ENCODE assay signal across 1 cellular context in the genomic region with DNA sequence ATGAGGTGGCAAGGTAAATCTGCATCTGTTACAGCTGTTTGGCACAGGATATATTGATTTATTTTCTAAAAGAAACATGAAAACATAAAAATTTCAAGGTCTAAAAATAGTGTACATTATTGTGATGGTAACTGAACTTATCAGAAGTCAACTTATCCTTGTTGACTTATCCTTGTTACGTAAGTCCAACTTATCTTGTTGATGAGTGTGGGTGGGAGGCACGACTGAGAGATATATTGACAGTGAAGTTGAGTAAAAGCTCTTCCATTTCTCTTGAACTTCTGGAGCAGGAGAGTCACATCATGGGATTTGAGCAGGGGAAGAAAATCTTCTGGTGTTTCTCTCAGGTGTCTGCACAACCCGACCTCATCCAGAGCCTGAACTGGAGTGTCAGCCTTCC.
TF ChIP-seq lines count a peak whose summit lies in the region.

No MANE protein-coding gene starts in this region.

TF ChIP-seq in HEK293, 187 proteins besides CTCF, POLR2A, EP300 and RAD21 (continued from another document):
- TF ChIP-seq, protein P1, sequence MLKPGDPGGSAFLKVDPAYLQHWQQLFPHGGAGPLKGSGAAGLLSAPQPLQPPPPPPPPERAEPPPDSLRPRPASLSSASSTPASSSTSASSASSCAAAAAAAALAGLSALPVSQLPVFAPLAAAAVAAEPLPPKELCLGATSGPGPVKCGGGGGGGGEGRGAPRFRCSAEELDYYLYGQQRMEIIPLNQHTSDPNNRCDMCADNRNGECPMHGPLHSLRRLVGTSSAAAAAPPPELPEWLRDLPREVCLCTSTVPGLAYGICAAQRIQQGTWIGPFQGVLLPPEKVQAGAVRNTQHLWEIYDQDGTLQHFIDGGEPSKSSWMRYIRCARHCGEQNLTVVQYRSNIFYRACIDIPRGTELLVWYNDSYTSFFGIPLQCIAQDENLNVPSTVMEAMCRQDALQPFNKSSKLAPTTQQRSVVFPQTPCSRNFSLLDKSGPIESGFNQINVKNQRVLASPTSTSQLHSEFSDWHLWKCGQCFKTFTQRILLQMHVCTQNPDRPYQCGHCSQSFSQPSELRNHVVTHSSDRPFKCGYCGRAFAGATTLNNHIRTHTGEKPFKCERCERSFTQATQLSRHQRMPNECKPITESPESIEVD (tag by site-specific recombination; IDR thresholded peaks at IDR 0.05) = 0 out of 2 replicates have a peak, but pooled peaks have one; percentile 17
- peak; percentile 46 for TF ChIP-seq ZFHX2 (tag by site-specific recombination; conservative IDR thresholded peaks at IDR 0.05)
- TF ChIP-seq ZEB2 (tag by site-specific recombination; IDR thresholded peaks at IDR 0.05) = peak; percentile 31; the same call in 1 of the 2 replicates
